Comparison of ENCODE assay signal across 10 cellular contexts in genomic region chr5:157327771-157328170, GRCh38.
DNase-seq lines count a peak whose midpoint lies in the region; ATAC-seq, FAIRE-seq and TF ChIP-seq lines count a peak whose summit lies in the region.
"Had no signal": no experiment of that assay in that cellular context is flagged by ENCODE, and none has a peak within 500 bp of the region (broad histone marks: within the 10 kb centered on the region; RNA-seq: fewer than 3 reads in every experiment).

No MANE protein-coding gene starts in this region.

- TF ChIP-seq RAD21 in GM12878 (IDR thresholded peaks at IDR 0.05; ENCODE audit: insufficient read depth, low read depth, low read length) = no peak

- H3K27me3 ChIP-seq in GM12878 (replicated peaks in 1 of 2; ENCODE audit: control insufficient read depth in 2 of 2, insufficient read depth in 2 of 2, low read length in 1 of 2) = no peaks in the 10 kb centered on the region
- no peaks in the 10 kb centered on the region for H3K27me3 ChIP-seq in neutrophil
- H3K27me3 ChIP-seq: ovary, uterus had no signal

- RAD21 ChIA-PET in GM12878 (lab: Charles Lee; ENCODE audit: unreplicated experiment) = interaction anchor here (1.0 to 2.1 kb wide), 12 partner anchors 11 to 425 kb away, joined by 3 to 29 read pairs (median 5); partner anchors contain the start of genes LSM11 and THG1L

- no peak overlapping the region for H3K4me2 ChIP-seq in GM12878 (ENCODE audit: control insufficient read depth, insufficient read depth)

- TF ChIP-seq POLR2A in NB4 (IDR thresholded peaks at IDR 0.05; ENCODE audit: extremely low read depth, insufficient read length) (no peak), GM12878 (IDR thresholded peaks at IDR 0.05; ENCODE audit: low read depth, low read length) (no peak)

- BruUV-seq in GM12878 (replicated peaks; lab: Mats Ljungman, UMichigan) = no TSS peak

- H3K4me1 ChIP-seq in GM12878 (ENCODE audit: control insufficient read depth, insufficient read depth, low read length) (no peaks in the 10 kb centered on the region), neutrophil (ENCODE audit: control insufficient read depth in 1 of 2, insufficient read depth in 1 of 2, low read depth in 1 of 2, low read length in 1 of 2) (peaks cover 28 to 33% of the 10 kb centered on the region in 2 experiments)
- H3K4me1 ChIP-seq: uterus had no signal

- in situ Hi-C loops in GM12878 (cut with MboI) (no loop called here), ACHN (cut with HindIII; ENCODE audit: low pct_ligation_motif_present, low pct_unique_long_range_greater_than_20kb, low sequenced_read_pairs) (no loop called here)

- no peak overlapping the region for H3K27ac ChIP-seq in GM12878 (ENCODE audit: control insufficient read depth, insufficient read depth)
- peak overlapping the region; percentile 93 for H3K27ac ChIP-seq in neutrophil
- H3K27ac ChIP-seq: ovary, uterus had no signal

- WGBS in GM12878 (ENCODE audit: insufficient coverage, insufficient replicate concordance, low lambda C conversion rate, missing lambda C conversion rate) = 64% methylated on average over 3 of the region's 3 CpGs

- TF ChIP-seq EP300 in GM12878 (IDR thresholded peaks at IDR 0.05; ENCODE audit: borderline replicate concordance in 1 of 2, control insufficient read depth in 1 of 2, low read depth in 2 of 2, low read length in 2 of 2) = no peak

- POLR2A ChIA-PET in GM12878 (lab: Charles Lee) = interaction anchor here (1.3 kb wide), 1 partner anchor 179 kb away, joined by 3 read pairs; no protein-coding TSS in a partner anchor

- H4K20me1 ChIP-seq in GM12878 (ENCODE audit: control insufficient read depth, insufficient read depth) = no peaks in the 10 kb centered on the region

- H3K4me3 ChIP-seq in NB4 (ENCODE audit: low read depth, low read length) = peak overlapping the region; percentile 38
- H3K4me3 ChIP-seq in GM12878 = no peak overlapping the region
- H3K4me3 ChIP-seq in neutrophil (ENCODE audit: low read depth in 1 of 2, low read length in 1 of 2) = peak overlapping the region; percentile 5 to 35

- CTCF ChIA-PET in GM12878 (lab: Yijun Ruan, JAX) = interaction anchor here (0.6 to 6.7 kb wide), 48 partner anchors 8 to 1283 kb away, joined by 3 to 111 read pairs (median 4); partner anchors contain the start of genes LSM11 and THG1L

- no peak for FAIRE-seq in GM12878 (lab: Jason Lieb, UNC)

- H3K36me3 ChIP-seq in GM12878 (ENCODE audit: control insufficient read depth in 2 of 2, insufficient read depth in 2 of 2, low read length in 1 of 2) (peaks cover 16 to 59% of the 10 kb centered on the region in 2 experiments), neutrophil (peaks cover 87% of the 10 kb centered on the region)
- H3K36me3 ChIP-seq: ovary, uterus had no signal

- ATAC-seq in GM12878 = peak; percentile 32
- no peak for ATAC-seq in HG02870 (IDR thresholded peaks at IDR 0.05; ENCODE audit: unreplicated experiment)
- no peak for ATAC-seq in GM21381 (IDR thresholded peaks at IDR 0.05; ENCODE audit: unreplicated experiment)

- peak; percentile 24 for DNase-seq in activated CD4-positive, alpha-beta T cell treated with anti-CD3 and anti-CD28 coated beads, Interleukin-2, amount 50 U/mL, for 1 hour
- DNase-seq in activated CD4-positive, alpha-beta T cell treated with anti-CD3 and anti-CD28 coated beads for 48 hours = no peak
- DNase-seq in NB4 (ENCODE audit: low read depth) = no peak
- DNase-seq in GM12878 (ENCODE audit: low read depth, low spot score) = no peak
- no peak for DNase-seq in ACHN

- H3K79me2 ChIP-seq in GM12878 (ENCODE audit: control insufficient read depth, insufficient read depth, low read length) = no peaks in the 10 kb centered on the region

- no peak overlapping the region for H2AFZ ChIP-seq in GM12878 (ENCODE audit: control insufficient read depth, low read depth, low read length)

- no peak for TF ChIP-seq CTCF in NB4 (IDR thresholded peaks at IDR 0.05; ENCODE audit: low read depth, low read length)
- no peak for TF ChIP-seq CTCF in GM12878 (IDR thresholded peaks at IDR 0.05 in 2 of 3, conservative IDR thresholded peaks at IDR 0.05 in 1 of 3; ENCODE audit: control insufficient read depth in 2 of 3, extremely low read depth in 1 of 3, insufficient read depth in 1 of 3, low read depth in 3 of 3, low read length in 3 of 3)
- TF ChIP-seq CTCF in neutrophil (IDR thresholded peaks at IDR 0.05) = no peak

- no peaks in the 10 kb centered on the region for H3K9me3 ChIP-seq in GM12878 (replicated peaks; ENCODE audit: control insufficient read depth, insufficient read depth, low read length)
- H3K9me3 ChIP-seq in neutrophil = peaks cover 2% of the 10 kb centered on the region
- H3K9me3 ChIP-seq: ovary, uterus had no signal

- intact Hi-C loops in GM12878 (cut with micrococcal nuclease; ENCODE audit: unreplicated experiment) = loop anchor here (5.0 kb wide), 2 partner anchors 150 to 415 kb away; partner anchors contain the start of gene LSM11

- SMC1A ChIA-PET in GM12878 (lab: Charles Lee; ENCODE audit: uncharacterized antibody, unreplicated experiment) = interaction anchor here (0.6 to 3.4 kb wide), 15 partner anchors 15 to 416 kb away, joined by 3 to 33 read pairs (median 4); partner anchors contain the start of gene LSM11

- H3K9ac ChIP-seq in GM12878 (ENCODE audit: control insufficient read depth, insufficient read depth, low read length) = no peak overlapping the region

TF ChIP-seq in GM12878, 131 proteins besides CTCF, POLR2A, EP300 and RAD21:
- TF ChIP-seq NFIC (IDR thresholded peaks at IDR 0.05; ENCODE audit: low read depth, low read length) (no peak), E2F8 (IDR thresholded peaks at IDR 0.05; ENCODE audit: low read depth, partially characterized antibody) (no peak), BMI1 (IDR thresholded peaks at IDR 0.05; ENCODE audit: borderline replicate concordance) (no peak), MTA2 (IDR thresholded peaks at IDR 0.05; ENCODE audit: low read depth) (no peak), EED (IDR thresholded peaks at IDR 0.05; ENCODE audit: low read depth) (no peak), EZH2 (IDR thresholded peaks at IDR 0.05; ENCODE audit: borderline replicate concordance, control insufficient read depth, low read depth, low read length) (no peak), MXI1 (IDR thresholded peaks at IDR 0.05; ENCODE audit: low read depth, low read length) (no peak), FOXK2 (IDR thresholded peaks at IDR 0.05) (no peak), WRNIP1 (IDR thresholded peaks at IDR 0.05; ENCODE audit: borderline replicate concordance, low read depth, low read length) (no peak), SUPT20H (IDR thresholded peaks at IDR 0.05; ENCODE audit: borderline replicate concordance, control insufficient read depth, low read depth, low read length) (no peak), RELB (IDR thresholded peaks at IDR 0.05; ENCODE audit: low read depth) (no peak)
TF ChIP-seq in GM12878: peak in this region for 0.
